ENCODE assay signal across 17 cellular contexts in the genomic region with DNA sequence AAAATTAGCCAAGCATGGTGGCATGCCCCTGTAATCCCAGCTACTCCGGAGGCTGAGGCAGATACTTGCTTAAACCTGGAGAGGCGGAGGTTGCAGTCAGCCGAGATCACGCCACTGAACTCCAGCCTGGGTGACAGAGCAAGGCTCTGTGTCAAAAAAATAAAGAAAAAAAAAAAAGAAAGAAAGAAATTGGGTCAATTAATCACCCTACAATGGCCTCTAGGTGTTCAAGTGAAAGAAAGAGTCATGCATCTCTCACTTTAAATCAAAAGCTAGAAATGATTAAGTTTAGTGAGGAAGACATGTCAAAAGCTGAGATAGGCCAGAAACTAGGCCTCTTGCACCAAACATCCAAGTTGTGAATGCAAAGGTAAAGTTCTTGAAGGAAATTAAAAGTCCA. TPM values are rescaled to one million over a fixed set of nuclear protein-coding genes. Genes with fewer than 3 reads are reported as not detected.
A peak's percentile ranks its signal among the peaks of the same experiment; 100 is the strongest.
DNase-seq lines count a peak whose midpoint lies in the region; ATAC-seq and TF ChIP-seq lines count a peak whose summit lies in the region.
"Had no signal": no experiment of that assay in that cellular context is flagged by ENCODE, and none has a peak within 500 bp of the region (broad histone marks: within the 10 kb centered on the region; RNA-seq: fewer than 3 reads in every experiment).

No MANE protein-coding gene starts in this region.

- no peaks in the 10 kb centered on the region for H3K36me3 Mint-ChIP-seq in activated CD4-positive, alpha-beta T cell treated with anti-CD3 and anti-CD28 coated beads for 36 hours (ENCODE audit: low read depth)
- no peaks in the 10 kb centered on the region for H3K36me3 Mint-ChIP-seq in activated CD4-positive, alpha-beta T cell treated with anti-CD3 and anti-CD28 coated beads, Interleukin-2, amount 10 ng/mL, durations not matched to agents 7 days and 5 days (ENCODE audit: low read depth)
- H3K36me3 Mint-ChIP-seq in stimulated activated effector memory CD8-positive, alpha-beta T cell treated with anti-CD3 and anti-CD28 coated beads, Interleukin-12 subunit alpha, Interleukin-12 subunit beta, amount 100 ng/mL, for 72 hours = no peaks in the 10 kb centered on the region
- no peaks in the 10 kb centered on the region for H3K36me3 Mint-ChIP-seq in progenitor cell of endocrine pancreas (ENCODE audit: insufficient read depth)
- H3K36me3 Mint-ChIP-seq: CD8-positive, alpha-beta T cell had no signal

- H3K27ac Mint-ChIP-seq in activated CD4-positive, alpha-beta T cell treated with anti-CD3 and anti-CD28 coated beads for 36 hours = peak overlapping the region; percentile 33
- no peak overlapping the region for H3K27ac Mint-ChIP-seq in activated CD4-positive, alpha-beta T cell treated with anti-CD3 and anti-CD28 coated beads, Interleukin-2, amount 10 ng/mL, durations not matched to agents 7 days and 5 days
- no peak overlapping the region for H3K27ac Mint-ChIP-seq in stimulated activated effector memory CD8-positive, alpha-beta T cell treated with anti-CD3 and anti-CD28 coated beads, Interleukin-12 subunit alpha, Interleukin-12 subunit beta, amount 100 ng/mL, for 72 hours
- no peak overlapping the region for H3K27ac Mint-ChIP-seq in progenitor cell of endocrine pancreas
- H3K27ac Mint-ChIP-seq: B cell; CD4-positive, alpha-beta T cell; CD8-positive, alpha-beta T cell had no signal

- H3K9me3 Mint-ChIP-seq in activated CD4-positive, alpha-beta T cell treated with anti-CD3 and anti-CD28 coated beads for 36 hours (ENCODE audit: low read depth) = no peaks in the 10 kb centered on the region
- H3K9me3 Mint-ChIP-seq in activated CD4-positive, alpha-beta T cell treated with anti-CD3 and anti-CD28 coated beads, Interleukin-2, amount 10 ng/mL, durations not matched to agents 7 days and 5 days = peaks cover 3% of the 10 kb centered on the region
- no peaks in the 10 kb centered on the region for H3K9me3 Mint-ChIP-seq in stimulated activated effector memory CD8-positive, alpha-beta T cell treated with anti-CD3 and anti-CD28 coated beads, Interleukin-12 subunit alpha, Interleukin-12 subunit beta, amount 100 ng/mL, for 72 hours
- H3K9me3 Mint-ChIP-seq in progenitor cell of endocrine pancreas (ENCODE audit: low read depth) = no peaks in the 10 kb centered on the region
- H3K9me3 Mint-ChIP-seq: CD4-positive, alpha-beta T cell; CD8-positive, alpha-beta T cell had no signal

- 0 out of 2 replicates have a peak overlapping the region, but pooled peaks have one; percentile 24 for H3K27ac ChIP-seq in RWPE1
- H3K27ac ChIP-seq: 22Rv1; A549; BLaER1 treated with 17β-estradiol and CSF1 and Interleukin-3, amounts not matched to agents 10 nM and 100 nM; C4-2B had no signal

- no peak overlapping the region for H3K4me3 Mint-ChIP-seq in activated CD4-positive, alpha-beta T cell treated with anti-CD3 and anti-CD28 coated beads for 36 hours
- no peak overlapping the region for H3K4me3 Mint-ChIP-seq in activated CD4-positive, alpha-beta T cell treated with anti-CD3 and anti-CD28 coated beads, Interleukin-2, amount 10 ng/mL, durations not matched to agents 7 days and 5 days
- H3K4me3 Mint-ChIP-seq in stimulated activated effector memory CD8-positive, alpha-beta T cell treated with anti-CD3 and anti-CD28 coated beads, Interleukin-12 subunit alpha, Interleukin-12 subunit beta, amount 100 ng/mL, for 72 hours = no peak overlapping the region
- no peak overlapping the region for H3K4me3 Mint-ChIP-seq in progenitor cell of endocrine pancreas (ENCODE audit: low read depth)
- H3K4me3 Mint-ChIP-seq: B cell; CD4-positive, alpha-beta T cell; CD8-positive, alpha-beta T cell had no signal

- POLR2A ChIA-PET in activated CD4-positive, alpha-beta T cell treated with anti-CD3 and anti-CD28 coated beads for 36 hours (lab: Charles Lee) = interaction anchor here (0.9 kb wide), 1 partner anchor 44 kb away, joined by 3 read pairs; no protein-coding TSS in a partner anchor
- POLR2A ChIA-PET in activated CD4-positive, alpha-beta T cell treated with anti-CD3 and anti-CD28 coated beads, Interleukin-2, amount 10 ng/mL, durations not matched to agents 7 days and 5 days (lab: Charles Lee) = no interaction called here
- POLR2A ChIA-PET in RWPE1 (lab: Yijun Ruan, JAX; ENCODE audit: low non-redundant PET) = no interaction called here

- no peak for TF ChIP-seq CTCF in RWPE1 (conservative IDR thresholded peaks at IDR 0.05; ENCODE audit: low read depth)
- TF ChIP-seq CTCF in progenitor cell of endocrine pancreas (IDR thresholded peaks at IDR 0.05; ENCODE audit: unreplicated experiment) = no peak

- H3K27me3 Mint-ChIP-seq in activated CD4-positive, alpha-beta T cell treated with anti-CD3 and anti-CD28 coated beads for 36 hours = no peaks in the 10 kb centered on the region
- H3K27me3 Mint-ChIP-seq in activated CD4-positive, alpha-beta T cell treated with anti-CD3 and anti-CD28 coated beads, Interleukin-2, amount 10 ng/mL, durations not matched to agents 7 days and 5 days = no peaks in the 10 kb centered on the region
- no peaks in the 10 kb centered on the region for H3K27me3 Mint-ChIP-seq in progenitor cell of endocrine pancreas
- H3K27me3 Mint-ChIP-seq: B cell; CD4-positive, alpha-beta T cell had no signal

- peak; percentile 33 for ATAC-seq in activated CD4-positive, alpha-beta T cell treated with anti-CD3 and anti-CD28 coated beads for 36 hours
- ATAC-seq in stimulated activated effector memory CD8-positive, alpha-beta T cell treated with anti-CD3 and anti-CD28 coated beads, Interleukin-12 subunit alpha, Interleukin-12 subunit beta, amount 100 ng/mL, for 72 hours = peak; percentile 62
- ATAC-seq: A549; CD8-positive, alpha-beta T cell had no signal

- no peak for DNase-seq in activated CD4-positive, alpha-beta T cell treated with anti-CD3 and anti-CD28 coated beads for 36 hours
- no peak for DNase-seq in activated CD4-positive, alpha-beta T cell treated with anti-CD3 and anti-CD28 coated beads, Interleukin-2, amount 10 ng/mL, durations not matched to agents 7 days and 5 days
- DNase-seq in RWPE1 (ENCODE audit: low spot score) (no peak), progenitor cell of endocrine pancreas (ENCODE audit: low spot score, unreplicated experiment) (no peak)
- no peak for DNase-seq in stimulated activated effector memory CD8-positive, alpha-beta T cell treated with anti-CD3 and anti-CD28 coated beads, Interleukin-12 subunit alpha, Interleukin-12 subunit beta, amount 100 ng/mL, for 72 hours (ENCODE audit: low spot score in 2 of 2)
- DNase-seq: AML-193; Caco-2; Calu3; CD4-positive, alpha-beta T cell; CD8-positive, alpha-beta T cell; DMS79 treated with DMSO at 0.1 percent for 48 hours; GF-D8 had no signal

- H3K4me1 Mint-ChIP-seq in activated CD4-positive, alpha-beta T cell treated with anti-CD3 and anti-CD28 coated beads for 36 hours = peaks cover 2% of the 10 kb centered on the region
- H3K4me1 Mint-ChIP-seq in activated CD4-positive, alpha-beta T cell treated with anti-CD3 and anti-CD28 coated beads, Interleukin-2, amount 10 ng/mL, durations not matched to agents 7 days and 5 days = no peaks in the 10 kb centered on the region
- no peaks in the 10 kb centered on the region for H3K4me1 Mint-ChIP-seq in stimulated activated effector memory CD8-positive, alpha-beta T cell treated with anti-CD3 and anti-CD28 coated beads, Interleukin-12 subunit alpha, Interleukin-12 subunit beta, amount 100 ng/mL, for 72 hours
- H3K4me1 Mint-ChIP-seq in progenitor cell of endocrine pancreas (ENCODE audit: low read depth) = peaks cover 3% of the 10 kb centered on the region
- H3K4me1 Mint-ChIP-seq: B cell had no signal

- CTCF ChIA-PET in activated CD4-positive, alpha-beta T cell treated with anti-CD3 and anti-CD28 coated beads for 36 hours (lab: Charles Lee) = no interaction called here
- CTCF ChIA-PET in activated CD4-positive, alpha-beta T cell treated with anti-CD3 and anti-CD28 coated beads, Interleukin-2, amount 10 ng/mL, durations not matched to agents 7 days and 5 days (lab: Charles Lee) = interaction anchor here (0.7 to 1.4 kb wide), 2 partner anchors 13 to 25 kb away, joined by 3 read pairs; no protein-coding TSS in a partner anchor
- CTCF ChIA-PET in RWPE1 (lab: Yijun Ruan, JAX) = no interaction called here

- intact Hi-C loops in activated CD4-positive, alpha-beta T cell treated with anti-CD3 and anti-CD28 coated beads for 36 hours (cut with DNase I, micrococcal nuclease) = no loop called here

RNA-seq across cellular contexts. Expression of gene GSK3B, which starts 44.9 kb away (rescaled TPM):
- 10 to 100 TPM; 29.1 to 31.5 TPM for total RNA-seq in activated CD4-positive, alpha-beta T cell treated with anti-CD3 and anti-CD28 coated beads for 36 hours
- 10 to 100 TPM; 38.3 to 39.5 TPM for total RNA-seq in activated CD4-positive, alpha-beta T cell treated with anti-CD3 and anti-CD28 coated beads, Interleukin-2, amount 10 ng/mL, durations not matched to agents 7 days and 5 days
- 80.0 and 81.3 TPM in 2 replicates for total RNA-seq in progenitor cell of endocrine pancreas
